ENCODE assay signal across 11 cellular contexts in the genomic region with DNA sequence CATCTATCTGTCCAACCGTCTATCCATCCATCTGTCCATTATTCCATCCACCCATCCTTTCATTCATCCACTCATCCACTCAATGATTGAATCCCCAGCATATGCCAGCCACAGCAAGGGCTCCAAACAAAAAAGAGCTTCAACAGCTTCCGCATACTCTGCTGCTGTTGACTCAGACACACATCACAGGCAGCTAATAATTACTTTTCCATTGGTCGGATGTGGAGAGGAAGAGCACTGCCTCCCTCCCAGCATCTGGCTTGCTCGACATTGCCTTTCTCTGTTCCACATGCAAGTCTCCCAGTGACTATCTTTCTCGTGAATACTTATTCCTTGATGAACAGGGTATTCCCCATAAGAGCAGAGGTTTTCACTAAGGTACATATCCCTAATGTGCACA.
DNase-seq lines count a peak whose midpoint lies in the region; ATAC-seq and TF ChIP-seq lines count a peak whose summit lies in the region.
"Had no signal": no experiment of that assay in that cellular context is flagged by ENCODE, and none has a peak within 500 bp of the region (broad histone marks: within the 10 kb centered on the region; RNA-seq: fewer than 3 reads in every experiment).

No MANE protein-coding gene starts in this region.

- dilution Hi-C loops in mammary epithelial cell (cut with HindIII; ENCODE audit: low sequenced_read_pairs): loop anchor here (5.0 kb wide), 1 partner anchor 40 kb away; no protein-coding TSS in a partner anchor

- peak overlapping the region; percentile 49 for H3K27ac Mint-ChIP-seq in T-helper 2 cell treated with Interferon-gamma antibody and Interleukin-4, amounts not matched to agents 5 μg/mL and 100 μg/mL, for 36 hours
- H3K27ac Mint-ChIP-seq: WTC11 had no signal

- H3K9me3 Mint-ChIP-seq in T-helper 2 cell treated with Interferon-gamma antibody and Interleukin-4, amounts not matched to agents 5 μg/mL and 100 μg/mL, for 36 hours: no peaks in the 10 kb centered on the region
- H3K9me3 Mint-ChIP-seq: CD4-positive, CD25-positive, alpha-beta regulatory T cell; WTC11 had no signal

- TF ChIP-seq CTCF in brain microvascular endothelial cell (IDR thresholded peaks at IDR 0.05; ENCODE audit: low read depth, low read length, missing control alignments) (no peak), mammary epithelial cell (conservative IDR thresholded peaks at IDR 0.05 in 1 of 2, IDR thresholded peaks at IDR 0.05 in 1 of 2; ENCODE audit: extremely low read depth in 1 of 2, insufficient read depth in 1 of 2, low read depth in 1 of 2, low read length in 2 of 2) (no peak), esophagus muscularis mucosa (IDR thresholded peaks at IDR 0.05) (no peak)

- DNase-seq in T-helper 2 cell treated with Interferon-gamma antibody and Interleukin-4, amounts not matched to agents 5 μg/mL and 100 μg/mL, for 36 hours (ENCODE audit: low spot score): no peak
- DNase-seq in T-helper 2 cell (no peak), NCI-H510A treated with DMSO at 0.1 percent for 48 hours (lab: John Stamatoyannopoulos, UW) (peak; percentile 93), brain microvascular endothelial cell (peak; percentile 81), posterior vena cava (ENCODE audit: low spot score) (peak; percentile 5), mammary epithelial cell (no peak), esophagus muscularis mucosa (ENCODE audit: extremely low spot score) (no peak)
- DNase-seq: CD4-positive, CD25-positive, alpha-beta regulatory T cell; NCI-H2081 treated with DMSO at 0.1 percent for 48 hours had no signal

- in situ Hi-C loops in brain microvascular endothelial cell (cut with HindIII; ENCODE audit: low pct_ligation_motif_present, low sequenced_read_pairs): no loop called here
- in situ Hi-C loops in mammary epithelial cell (cut with MboI; ENCODE audit: low sequenced_read_pairs in 2 of 2): no loop called here

- no peak overlapping the region for H3K4me3 ChIP-seq in brain microvascular endothelial cell (ENCODE audit: low read depth, low read length)
- H3K4me3 ChIP-seq in mammary epithelial cell (replicated peaks in 1 of 3; ENCODE audit: insufficient read depth in 1 of 3, low read depth in 2 of 3, low read length in 3 of 3): no peak overlapping the region
- no peak overlapping the region for H3K4me3 ChIP-seq in esophagus muscularis mucosa

- ATAC-seq in GM19397 (IDR thresholded peaks at IDR 0.05; ENCODE audit: unreplicated experiment): no peak
- ATAC-seq: WTC11 had no signal

- H3K27ac ChIP-seq in brain microvascular endothelial cell (peak overlapping the region; percentile 67), mammary epithelial cell (ENCODE audit: insufficient read depth, low read depth, low read length) (no peak overlapping the region), esophagus muscularis mucosa (replicated peaks in 1 of 4) (no peak overlapping the region)

- no peak for TF ChIP-seq POLR2A in esophagus muscularis mucosa (IDR thresholded peaks at IDR 0.05; ENCODE audit: low read depth)

- no peaks in the 10 kb centered on the region for H3K27me3 Mint-ChIP-seq in T-helper 2 cell treated with Interferon-gamma antibody and Interleukin-4, amounts not matched to agents 5 μg/mL and 100 μg/mL, for 36 hours (ENCODE audit: low read depth)
- H3K27me3 Mint-ChIP-seq: CD4-positive, CD25-positive, alpha-beta regulatory T cell had no signal

- no peak overlapping the region for H3K4me3 Mint-ChIP-seq in T-helper 2 cell treated with Interferon-gamma antibody and Interleukin-4, amounts not matched to agents 5 μg/mL and 100 μg/mL, for 36 hours
- H3K4me3 Mint-ChIP-seq: WTC11 had no signal

- no peak overlapping the region for H2AFZ ChIP-seq in mammary epithelial cell (ENCODE audit: low read depth, low read length)

- no peak overlapping the region for H3K4me2 ChIP-seq in mammary epithelial cell (ENCODE audit: insufficient read depth, low read depth, low read length)

- H3K4me1 ChIP-seq in mammary epithelial cell (ENCODE audit: insufficient read depth, low read length) (peaks cover 10% of the 10 kb centered on the region), esophagus muscularis mucosa (peaks cover 3 to 15% (median 10%) of the 10 kb centered on the region in 4 donors)

- TF ChIP-seq EP300 in esophagus muscularis mucosa (IDR thresholded peaks at IDR 0.05): no peak

- CTCF ChIA-PET in mammary epithelial cell (lab: Charles Lee; ENCODE audit: low non-redundant PET): no interaction called here

- no peaks in the 10 kb centered on the region for H3K36me3 ChIP-seq in brain microvascular endothelial cell (replicated peaks)
- no peaks in the 10 kb centered on the region for H3K36me3 ChIP-seq in mammary epithelial cell (ENCODE audit: insufficient read depth, low read length)
- no peaks in the 10 kb centered on the region for H3K36me3 ChIP-seq in esophagus muscularis mucosa

- H3K27me3 ChIP-seq in brain microvascular endothelial cell (replicated peaks) (no peaks in the 10 kb centered on the region), mammary epithelial cell (ENCODE audit: insufficient read depth, low read length) (no peaks in the 10 kb centered on the region), esophagus muscularis mucosa (no peaks in the 10 kb centered on the region)

- H3K9me3 ChIP-seq in mammary epithelial cell (replicated peaks; ENCODE audit: insufficient read depth, low read length) (no peaks in the 10 kb centered on the region), esophagus muscularis mucosa (no peaks in the 10 kb centered on the region)

- H3K36me3 Mint-ChIP-seq in T-helper 2 cell treated with Interferon-gamma antibody and Interleukin-4, amounts not matched to agents 5 μg/mL and 100 μg/mL, for 36 hours (ENCODE audit: low read depth): no peaks in the 10 kb centered on the region
- H3K36me3 Mint-ChIP-seq: WTC11 had no signal

- 83% methylated on average over 5 of the region's 5 CpGs for WGBS in mammary epithelial cell (ENCODE audit: low coverage, missing lambda C conversion rate)
- WGBS in esophagus muscularis mucosa: 27% methylated on average over 5 of the region's 5 CpGs

- no peak overlapping the region for H3K9ac ChIP-seq in mammary epithelial cell (ENCODE audit: insufficient read depth, low read length)

- intact Hi-C loops in posterior vena cava (cut with DNase I): no loop called here
- intact Hi-C loops in mammary epithelial cell (cut with micrococcal nuclease): no loop called here
- intact Hi-C loops in esophagus muscularis mucosa (cut with DNase I): no loop called here

- H3K79me2 ChIP-seq in mammary epithelial cell (ENCODE audit: insufficient read depth, low read length): no peaks in the 10 kb centered on the region

- no peaks in the 10 kb centered on the region for H4K20me1 ChIP-seq in mammary epithelial cell (ENCODE audit: insufficient read depth, low read length)

- no TSS peak for BruUV-seq in mammary epithelial cell (replicated peaks; lab: Mats Ljungman, UMichigan)

- peaks cover 64% of the 10 kb centered on the region for H3K4me1 Mint-ChIP-seq in T-helper 2 cell treated with Interferon-gamma antibody and Interleukin-4, amounts not matched to agents 5 μg/mL and 100 μg/mL, for 36 hours (ENCODE audit: low read depth)
- H3K4me1 Mint-ChIP-seq: WTC11 had no signal

Comparison
In these comparisons a context has a peak if more than half of its experiments do, and no peak if none do; other contexts are left out.
1. DNase-seq: peak in NCI-H510A treated with DMSO at 0.1 percent for 48 hours (single experiment), brain microvascular endothelial cell (single experiment) and posterior vena cava (single experiment); none in T-helper 2 cell treated with Interferon-gamma antibody and Interleukin-4, amounts not matched to agents 5 μg/mL and 100 μg/mL, for 36 hours (single experiment), T-helper 2 cell (0 of 5), mammary epithelial cell (single experiment) and esophagus muscularis mucosa (single experiment).